18 cellular contexts compared by ENCODE assay signal in the genomic region with DNA sequence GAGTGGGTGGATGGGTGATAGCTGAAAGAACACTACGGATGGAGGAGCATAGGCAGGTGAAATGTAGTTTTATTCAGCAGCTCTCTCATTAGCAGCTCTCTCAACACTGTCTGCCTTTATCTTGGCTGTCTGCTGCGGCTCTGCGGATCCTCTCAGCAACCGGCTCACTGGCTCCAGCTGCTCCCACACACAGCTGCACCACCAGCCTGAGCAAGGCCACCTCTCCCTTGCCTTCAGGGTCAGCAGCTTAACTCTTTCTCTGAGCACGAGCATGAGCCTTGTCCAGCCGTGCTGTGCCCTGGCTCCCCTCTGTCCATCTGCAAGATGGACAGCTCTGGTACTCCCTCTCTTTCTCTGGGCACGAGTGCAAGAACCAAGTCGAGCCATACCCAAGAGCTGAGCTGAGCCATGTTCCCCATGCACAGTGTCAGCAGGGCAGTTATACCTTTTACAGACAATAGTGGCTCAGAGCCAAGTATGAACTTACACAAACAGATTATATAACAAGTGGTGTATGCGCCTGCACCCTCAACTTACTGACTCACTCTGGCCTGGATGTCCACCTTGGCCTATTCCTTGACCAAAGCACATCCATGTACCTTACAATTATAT.
"Had no signal": no experiment of that assay in that cellular context is flagged by ENCODE, and none has a peak within 500 bp of the region (broad histone marks: within the 10 kb centered on the region; RNA-seq: fewer than 3 reads in every experiment).

No MANE protein-coding gene starts in this region.

- H3K27ac Mint-ChIP-seq: memory B cell; mesothelial cell of epicardium; natural killer cell; stimulated activated naive B cell treated with anti-CD40 and anti-IgM and Interleukin-4, amounts not matched to agents 10 μg/mL and 1 μg/mL and 100 μg/mL, for 72 hours; type B pancreatic cell had no signal

- H3K79me2 ChIP-seq: parathyroid adenoma had no signal

- H3K27me3 ChIP-seq: stomach had no signal

- DNase-seq: effector CD8-positive, alpha-beta T cell; left ventricle myocardium inferior; lower lobe of right lung; natural killer cell; stimulated activated CD4-positive, alpha-beta T cell treated with anti-CD3 and anti-CD28 coated beads, Interleukin-2, amount 100 ng/mL, for 24 hours; stimulated activated CD4-positive, alpha-beta T cell treated with anti-CD3 and anti-CD28 coated beads, Interleukin-4, amount 100 ng/mL, for 4 hours; stimulated activated naive B cell treated with anti-CD40 and anti-IgM and Interleukin-4, amounts not matched to agents 10 μg/mL and 1 μg/mL and 100 μg/mL, for 72 hours; stomach; substantia nigra had no signal

- H3K4me3 Mint-ChIP-seq: memory B cell; mesothelial cell of epicardium; natural killer cell; stimulated activated naive B cell treated with anti-CD40 and anti-IgM and Interleukin-4, amounts not matched to agents 10 μg/mL and 1 μg/mL and 100 μg/mL, for 72 hours; type B pancreatic cell had no signal

- H3K4me1 Mint-ChIP-seq: memory B cell; mesothelial cell of epicardium; natural killer cell; stimulated activated naive B cell treated with anti-CD40 and anti-IgM and Interleukin-4, amounts not matched to agents 10 μg/mL and 1 μg/mL and 100 μg/mL, for 72 hours had no signal

- H3K27me3 Mint-ChIP-seq: type B pancreatic cell had no signal

- H2AFZ ChIP-seq: parathyroid adenoma had no signal

- H3K36me3 Mint-ChIP-seq: stimulated activated naive B cell treated with anti-CD40 and anti-IgM and Interleukin-4, amounts not matched to agents 10 μg/mL and 1 μg/mL and 100 μg/mL, for 72 hours; type B pancreatic cell had no signal

- H3K4me1 ChIP-seq: left ventricle myocardium inferior, lower lobe of right lung, prostate gland had no signal

- H3K4me3 ChIP-seq: coronary artery, left ventricle myocardium inferior, lower lobe of right lung, prostate gland, skin epidermis, stomach, thoracic aorta had no signal

- H3K9me3 ChIP-seq: lower lobe of right lung, prostate gland, stomach, thoracic aorta had no signal

- H3K9ac ChIP-seq: parathyroid adenoma had no signal

- H3K36me3 ChIP-seq: left ventricle myocardium inferior, lower lobe of right lung, prostate gland, stomach, thoracic aorta had no signal

- ATAC-seq: lower lobe of right lung; natural killer cell; sciatic nerve; stimulated activated naive B cell treated with anti-CD40 and anti-IgM and Interleukin-4, amounts not matched to agents 10 μg/mL and 1 μg/mL and 100 μg/mL, for 72 hours had no signal

- H3K27ac ChIP-seq: coronary artery, left ventricle myocardium inferior, lower lobe of right lung, parathyroid adenoma, prostate gland, skin epidermis, stomach, thoracic aorta had no signal
